Comparison of ENCODE assay signal across 18 cellular contexts in the genomic region with DNA sequence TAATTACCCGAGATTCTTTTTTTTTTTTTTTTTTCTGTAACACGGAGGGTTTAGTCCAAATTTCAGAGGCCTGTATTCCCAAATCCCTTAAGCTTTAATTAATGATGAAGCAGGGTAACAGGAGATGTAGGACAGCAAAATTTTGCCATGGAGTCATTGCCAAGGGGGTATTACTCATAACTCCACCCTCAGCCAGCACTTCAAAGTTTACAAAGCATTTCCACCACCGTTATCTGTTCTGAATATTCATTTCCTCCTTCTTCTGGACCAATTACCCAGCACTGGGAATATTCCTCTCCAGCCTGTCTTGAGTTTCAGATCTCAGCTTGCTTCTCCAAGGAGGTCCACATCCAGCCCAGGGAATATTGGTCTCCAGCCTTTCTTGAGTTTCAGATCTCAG.
"Had no signal": no experiment of that assay in that cellular context is flagged by ENCODE, and none has a peak within 500 bp of the region (broad histone marks: within the 10 kb centered on the region; RNA-seq: fewer than 3 reads in every experiment).

No MANE protein-coding gene starts in this region.

- H3K4me1 Mint-ChIP-seq: naive thymus-derived CD8-positive, alpha-beta T cell had no signal

- H3K27ac ChIP-seq: colonic mucosa, heart left ventricle, neutrophil, suprapubic skin, thyroid gland, uterus had no signal

- H3K36me3 Mint-ChIP-seq: naive thymus-derived CD8-positive, alpha-beta T cell; type B pancreatic cell had no signal

- H3K4me1 ChIP-seq: colonic mucosa, heart left ventricle, suprapubic skin, thyroid gland, uterus had no signal

- H3K9me3 ChIP-seq: colonic mucosa, heart left ventricle, mucosa of descending colon, neutrophil, suprapubic skin, thyroid gland, uterus had no signal

- DNase-seq: colonic mucosa; dermis blood vessel endothelial cell; erythroblast; foreskin melanocyte; heart left ventricle; hippocampal formation; mucosa of descending colon; naive thymus-derived CD8-positive, alpha-beta T cell; posterior cingulate gyrus; right cardiac atrium; small intestine; stimulated activated CD4-positive, alpha-beta T cell treated with anti-CD3 and anti-CD28 coated beads, Interleukin-2, amount 100 ng/mL, for 48 hours; stimulated activated naive CD4-positive, alpha-beta T cell treated with Interleukin-2 at 50 U/mL for 16 hours; thyroid gland; uterus had no signal

- FAIRE-seq: small intestine had no signal

- H3K4me3 Mint-ChIP-seq: naive thymus-derived CD8-positive, alpha-beta T cell; type B pancreatic cell had no signal

- H3K4me3 ChIP-seq: colonic mucosa, heart left ventricle, mucosa of descending colon, suprapubic skin, thyroid gland, uterus had no signal

- ATAC-seq: heart left ventricle; mucosa of descending colon; naive thymus-derived CD8-positive, alpha-beta T cell; right cardiac atrium had no signal

- H3K36me3 ChIP-seq: colonic mucosa, heart left ventricle, neutrophil, suprapubic skin, thyroid gland, uterus had no signal

- H3K27me3 Mint-ChIP-seq: naive thymus-derived CD8-positive, alpha-beta T cell had no signal

- H3K27me3 ChIP-seq: colonic mucosa, neutrophil, suprapubic skin, thyroid gland, uterus had no signal

- H3K27ac Mint-ChIP-seq: naive thymus-derived CD8-positive, alpha-beta T cell; type B pancreatic cell had no signal

- H3K9me3 Mint-ChIP-seq: type B pancreatic cell had no signal
